In genomic region chr18:47050468-47050867, GRCh38 we compare ENCODE assay signal across 9 cellular contexts. TPM values are rescaled to one million over a fixed set of nuclear protein-coding genes. Genes with fewer than 3 reads are reported as not detected.
DNase-seq lines count a peak whose midpoint lies in the region; ATAC-seq, FAIRE-seq and TF ChIP-seq lines count a peak whose summit lies in the region.
"Had no signal": no experiment of that assay in that cellular context is flagged by ENCODE, and none has a peak within 500 bp of the region (broad histone marks: within the 10 kb centered on the region; RNA-seq: fewer than 3 reads in every experiment).

No MANE protein-coding gene starts in this region.

- H3K36me3 ChIP-seq in PC-3 (ENCODE audit: low read depth, low read length): no peaks in the 10 kb centered on the region
- no peaks in the 10 kb centered on the region for H3K36me3 ChIP-seq in H1 (ENCODE audit: control insufficient read depth in 2 of 4, insufficient read depth in 4 of 4, low read length in 3 of 4)

- H3K23ac ChIP-seq in H1 (ENCODE audit: insufficient read length): no peak overlapping the region

- CTCF ChIA-PET in PC-3 (lab: Charles Lee): no interaction called here
- CTCF ChIA-PET in H1 (lab: Charles Lee; ENCODE audit: partially characterized antibody): interaction anchor here (0.6 to 3.3 kb wide), 22 partner anchors 9 to 431 kb away, joined by 3 to 21 read pairs (median 5); partner anchors contain the start of gene ELOA2

- no peaks in the 10 kb centered on the region for H3K23me2 ChIP-seq in H1 (ENCODE audit: low read depth, low read length)

- no peak overlapping the region for H4K5ac ChIP-seq in H1 (ENCODE audit: insufficient read length, low read depth, low read length)

- TF ChIP-seq EP300 in H1 (IDR thresholded peaks at IDR 0.05; ENCODE audit: borderline replicate concordance in 1 of 2, low read depth in 2 of 2, low read length in 2 of 2): no peak

- no peak overlapping the region for H3K4me3 Mint-ChIP-seq in neural crest cell
- H3K4me3 Mint-ChIP-seq in activated T-helper 2 cell treated with anti-CD3 and anti-CD28 coated beads, Interferon-gamma antibody, Interleukin-2, Interleukin-4, amounts not matched to agents 10 μg/mL and 5 μg/mL and 100 μg/mL, durations not matched to agents 14 hours and 24 hours and 36 hours (ENCODE audit: low read depth): no peak overlapping the region

- H4K20me1 ChIP-seq in PC-3 (ENCODE audit: low read length) (no peaks in the 10 kb centered on the region), H1 (replicated peaks in 1 of 2; ENCODE audit: control insufficient read depth in 1 of 2, insufficient read depth in 2 of 2, low read length in 2 of 2) (no peaks in the 10 kb centered on the region)

- intact Hi-C loops in PC-3 (cut with micrococcal nuclease): loop anchor here (1.0 to 2.0 kb wide), 2 partner anchors 155 to 232 kb away; no protein-coding TSS in a partner anchor
- intact Hi-C loops in activated T-helper 2 cell treated with anti-CD3 and anti-CD28 coated beads, Interferon-gamma antibody, Interleukin-2, Interleukin-4, amounts not matched to agents 10 μg/mL and 5 μg/mL and 100 μg/mL, durations not matched to agents 14 hours and 24 hours and 36 hours (cut with micrococcal nuclease): loop anchor here (1.0 to 5.0 kb wide), 3 partner anchors 157 to 699 kb away; no protein-coding TSS in a partner anchor

- WGBS in H1 (ENCODE audit: extremely low coverage in 1 of 2, insufficient coverage in 1 of 2, insufficient read length in 1 of 2, insufficient replicate concordance in 2 of 2, low coverage in 1 of 2, low lambda C conversion rate in 2 of 2, missing lambda C conversion rate in 1 of 2), 2 experiments: 51% methylated on average over 7 of the region's 7 CpGs; no CpG with 5 or more reads in 1 of the 2 experiments

- H3K18ac ChIP-seq in H1 (ENCODE audit: extremely low read depth, low read length): no peak overlapping the region

- no peak overlapping the region for H2BK5ac ChIP-seq in H1 (ENCODE audit: low read depth, low read length)

- no peaks in the 10 kb centered on the region for H3K9me3 Mint-ChIP-seq in neural crest cell
- no peaks in the 10 kb centered on the region for H3K9me3 Mint-ChIP-seq in activated T-helper 2 cell treated with anti-CD3 and anti-CD28 coated beads, Interferon-gamma antibody, Interleukin-2, Interleukin-4, amounts not matched to agents 10 μg/mL and 5 μg/mL and 100 μg/mL, durations not matched to agents 14 hours and 24 hours and 36 hours

- DNase-seq in COR-L47 (lab: John Stamatoyannopoulos, UW) (peak; percentile 52), GM19239 (ENCODE audit: insufficient read length, low spot score) (no peak), PC-3 (peak; percentile 37), H1 (ENCODE audit: low read depth in 1 of 2, low spot score in 2 of 2) (no peak), neural crest cell (ENCODE audit: low read depth, low spot score) (peak; percentile 18)
- DNase-seq in activated T-helper 2 cell treated with anti-CD3 and anti-CD28 coated beads, Interferon-gamma antibody, Interleukin-2, Interleukin-4, amounts not matched to agents 10 μg/mL and 5 μg/mL and 100 μg/mL, durations not matched to agents 14 hours and 24 hours and 36 hours (ENCODE audit: low spot score): no peak

- no peak overlapping the region for H2BK20ac ChIP-seq in H1 (ENCODE audit: low read length)

- H3K27me3 ChIP-seq in PC-3 (ENCODE audit: low read length) (no peaks in the 10 kb centered on the region), H1 (replicated peaks in 1 of 4; ENCODE audit: control insufficient read depth in 3 of 4, extremely low read depth in 1 of 4, insufficient read depth in 3 of 4, low read length in 3 of 4) (no peaks in the 10 kb centered on the region; a peak in 1 of 7 replicates)

- peaks cover 4% of the 10 kb centered on the region for H3K4me1 Mint-ChIP-seq in neural crest cell
- no peaks in the 10 kb centered on the region for H3K4me1 Mint-ChIP-seq in activated T-helper 2 cell treated with anti-CD3 and anti-CD28 coated beads, Interferon-gamma antibody, Interleukin-2, Interleukin-4, amounts not matched to agents 10 μg/mL and 5 μg/mL and 100 μg/mL, durations not matched to agents 14 hours and 24 hours and 36 hours (ENCODE audit: low read depth)

- POLR2A ChIA-PET in PC-3 (lab: Charles Lee; ENCODE audit: unreplicated experiment): no interaction called here
- POLR2A ChIA-PET in H1 (lab: Charles Lee; ENCODE audit: partially characterized antibody): no interaction called here

- H3K4me1 ChIP-seq in PC-3 (ENCODE audit: insufficient read depth, low read length) (no peaks in the 10 kb centered on the region), H1 (replicated peaks in 1 of 4; ENCODE audit: control insufficient read depth in 3 of 4, insufficient read depth in 4 of 4, low read length in 3 of 4) (no peaks in the 10 kb centered on the region)

- no peaks in the 10 kb centered on the region for H3K36me3 Mint-ChIP-seq in neural crest cell (ENCODE audit: low read depth)
- no peaks in the 10 kb centered on the region for H3K36me3 Mint-ChIP-seq in activated T-helper 2 cell treated with anti-CD3 and anti-CD28 coated beads, Interferon-gamma antibody, Interleukin-2, Interleukin-4, amounts not matched to agents 10 μg/mL and 5 μg/mL and 100 μg/mL, durations not matched to agents 14 hours and 24 hours and 36 hours (ENCODE audit: low read depth)

- H3K14ac ChIP-seq in H1 (ENCODE audit: insufficient read length): no peak overlapping the region

- H4K91ac ChIP-seq in H1 (replicated peaks; ENCODE audit: insufficient read length, low read length): no peak overlapping the region

- FAIRE-seq in GM19239 (lab: Jason Lieb, UNC) (peak; percentile 72), H1 (lab: Jason Lieb, UNC) (peak; percentile 98)

- H2BK12ac ChIP-seq in H1 (ENCODE audit: low read depth, low read length): no peak overlapping the region

- H3K9ac ChIP-seq in PC-3 (ENCODE audit: low read length) (no peak overlapping the region), H1 (replicated peaks in 1 of 4; ENCODE audit: extremely low read depth in 1 of 4, low read depth in 3 of 4, low read length in 3 of 4) (no peak overlapping the region)

- no peak overlapping the region for H2AK5ac ChIP-seq in H1 (ENCODE audit: low read depth, low read length)

- no peak for ATAC-seq in PC-3
- no peak for ATAC-seq in HG02852 (IDR thresholded peaks at IDR 0.05; ENCODE audit: unreplicated experiment)
- no peak for ATAC-seq in HG03342 (IDR thresholded peaks at IDR 0.05; ENCODE audit: unreplicated experiment)

- H3F3A ChIP-seq in PC-3 (ENCODE audit: low read length, unreplicated experiment): no peaks in the 10 kb centered on the region

- TF ChIP-seq POLR2A in H1 (IDR thresholded peaks at IDR 0.05; ENCODE audit: control extremely low read depth in 1 of 2, low read depth in 2 of 2, low read length in 2 of 2): no peak

- no peaks in the 10 kb centered on the region for H3K9me3 ChIP-seq in PC-3 (ENCODE audit: low read length)
- no peaks in the 10 kb centered on the region for H3K9me3 ChIP-seq in H1 (ENCODE audit: insufficient read depth in 2 of 2, low read depth in 1 of 2, low read length in 1 of 2)

- H3K27ac ChIP-seq in PC-3 (ENCODE audit: low read length) (no peak overlapping the region), H1 (ENCODE audit: low read depth, low read length) (no peak overlapping the region)
- H3K27ac ChIP-seq: skin epidermis had no signal

- H3K79me2 ChIP-seq in PC-3 (ENCODE audit: low read length): no peaks in the 10 kb centered on the region
- no peaks in the 10 kb centered on the region for H3K79me2 ChIP-seq in H1 (ENCODE audit: control insufficient read depth in 1 of 2, insufficient read depth in 2 of 2, low read length in 2 of 2)

- H3K4me2 ChIP-seq in PC-3 (ENCODE audit: low read length): no peak overlapping the region
- no peak overlapping the region for H3K4me2 ChIP-seq in H1 (ENCODE audit: insufficient read depth in 1 of 2, low read depth in 2 of 2, low read length in 2 of 2)

- no TSS peak for BruUV-seq in PC-3 (replicated peaks; lab: Mats Ljungman, UMichigan)

- H3K56ac ChIP-seq in H1 (replicated peaks; ENCODE audit: insufficient read length, low read depth, low read length): no peak overlapping the region

- TF ChIP-seq CTCF in PC-3 (conservative IDR thresholded peaks at IDR 0.05; ENCODE audit: low read depth, low read length) (peak; percentile 66; the same call in 1 of the 2 replicates), H1 (IDR thresholded peaks at IDR 0.05; ENCODE audit: control extremely low read depth in 1 of 3, insufficient read depth in 1 of 3, low read depth in 1 of 3, low read length in 3 of 3) (peak in 2 of 3 experiments; percentile 49 to 63; a peak in 2 of 4 replicates), neural crest cell (conservative IDR thresholded peaks at IDR 0.05) (peak; percentile 76)

- H3K4me3 ChIP-seq in PC-3 (ENCODE audit: low read length): no peak overlapping the region
- H3K4me3 ChIP-seq in H1 (ENCODE audit: extremely low read depth in 1 of 4, insufficient read depth in 2 of 4, low read depth in 3 of 4, low read length in 4 of 4): no peak overlapping the region
- H3K4me3 ChIP-seq: skin epidermis had no signal

- no peak overlapping the region for H4K8ac ChIP-seq in H1 (ENCODE audit: extremely low read depth, insufficient read depth, low read length)

- H3K27ac Mint-ChIP-seq in neural crest cell (ENCODE audit: unreplicated experiment): no peak overlapping the region
- H3K27ac Mint-ChIP-seq in activated T-helper 2 cell treated with anti-CD3 and anti-CD28 coated beads, Interferon-gamma antibody, Interleukin-2, Interleukin-4, amounts not matched to agents 10 μg/mL and 5 μg/mL and 100 μg/mL, durations not matched to agents 14 hours and 24 hours and 36 hours: no peak overlapping the region

- H3K4ac ChIP-seq in H1 (replicated peaks; ENCODE audit: insufficient read length, low read depth, low read length): no peak overlapping the region

- no peak overlapping the region for H2AFZ ChIP-seq in PC-3 (ENCODE audit: low read length)
- H2AFZ ChIP-seq in H1 (ENCODE audit: low read length): no peak overlapping the region

- TF ChIP-seq RAD21 in H1 (IDR thresholded peaks at IDR 0.05 in 1 of 2, conservative IDR thresholded peaks at IDR 0.05 in 1 of 2; ENCODE audit: low read depth in 2 of 2, low read length in 2 of 2): peak; percentile 63 to 68

- no peaks in the 10 kb centered on the region for H3K79me1 ChIP-seq in H1 (ENCODE audit: low read depth, low read length)

- H3K9me2 ChIP-seq in PC-3 (replicated peaks; ENCODE audit: low read length): no peaks in the 10 kb centered on the region

- no peak overlapping the region for H2BK15ac ChIP-seq in H1 (ENCODE audit: low read length)

- H3K27me3 Mint-ChIP-seq in neural crest cell (ENCODE audit: low read depth): no peaks in the 10 kb centered on the region
- peaks cover 6% of the 10 kb centered on the region for H3K27me3 Mint-ChIP-seq in activated T-helper 2 cell treated with anti-CD3 and anti-CD28 coated beads, Interferon-gamma antibody, Interleukin-2, Interleukin-4, amounts not matched to agents 10 μg/mL and 5 μg/mL and 100 μg/mL, durations not matched to agents 14 hours and 24 hours and 36 hours (ENCODE audit: low read depth)

- H2BK120ac ChIP-seq in H1 (replicated peaks; ENCODE audit: low read depth, low read length): no peak overlapping the region

RNA-seq across cellular contexts. Expression of gene ELOA2, which starts 15.0 kb away (rescaled TPM):
- total RNA-seq in PC-3 (2014; rRNA removed) (not detected in 2 replicates), neural crest cell (not detected in 2 replicates)
- not detected in 2 replicates for total RNA-seq in H1 (2021; fragmentation: NEBNext Ultra II Directional; extraction: Animal tissue kit (Norgen Biotek cat#: 25700))
- not detected in 2 replicates for polyA plus RNA-seq in H1 (2011; rRNA removed)
- polyA plus RNA-seq in H1 (2011; cell fraction: cytosol; rRNA removed): not detected
- polyA plus RNA-seq in H1 (2011; cell fraction: nucleus; rRNA removed): not detected
- not detected in 4 replicates for polyA plus RNA-seq in H1 (2012, experiment 1 of 2)
- polyA plus RNA-seq in H1 (2012, experiment 2 of 2): not detected
- polyA plus RNA-seq in H1 (2013, experiment 1 of 2): not detected
- not detected for polyA plus RNA-seq in H1 (2013, experiment 2 of 2)
- not detected in 2 replicates for polyA minus RNA-seq in H1 (2011; rRNA and poly(A)+ RNA removed)
- not detected for polyA minus RNA-seq in H1 (2011; cell fraction: cytosol; rRNA and poly(A)+ RNA removed)
- not detected for polyA minus RNA-seq in H1 (2011; cell fraction: nucleus; rRNA and poly(A)+ RNA removed)
- total RNA-seq in activated T-helper 2 cell treated with anti-CD3 and anti-CD28 coated beads, Interferon-gamma antibody, Interleukin-2, Interleukin-4, amounts not matched to agents 10 μg/mL and 5 μg/mL and 100 μg/mL, durations not matched to agents 14 hours and 24 hours and 36 hours: not detected in 2 replicates

Comparison
In these comparisons a context has a peak if more than half of its experiments do, and no peak if none do; other contexts are left out.
1. DNase-seq: peak in COR-L47 (single experiment), PC-3 (single experiment) and neural crest cell (single experiment); none in GM19239 (single experiment), H1 (0 of 2) and activated T-helper 2 cell treated with anti-CD3 and anti-CD28 coated beads, Interferon-gamma antibody, Interleukin-2, Interleukin-4, amounts not matched to agents 10 μg/mL and 5 μg/mL and 100 μg/mL, durations not matched to agents 14 hours and 24 hours and 36 hours (single experiment).
2. Peak in every context shown above with its lines, with median percentiles within 50 percentile points of each other: CTCF ChIP-seq.